In genomic region chr16:31032736-31033708, GRCh38 we compare ENCODE assay signal across 8 cellular contexts. TPM values are rescaled to one million over a fixed set of nuclear protein-coding genes. Genes with fewer than 3 reads are reported as not detected.
DNase-seq lines count a peak whose midpoint lies in the region; ATAC-seq and TF ChIP-seq lines count a peak whose summit lies in the region.

STX4 (plus strand) TSS chr16:31033558; CDS start chr16:31033806, 248 bp downstream.

- H3K4me3 ChIP-seq in CD8-positive, alpha-beta memory T cell (ENCODE audit: low read length) = peak within 1 kb of the TSS; percentile 98

- H3K9me3 ChIP-seq in CD8-positive, alpha-beta memory T cell (ENCODE audit: low read length) = no peaks in the 10 kb centered on the region

- DNase-seq in CD8-positive, alpha-beta memory T cell = peak; percentile 97 to 99 (median 98)
- peak; percentile 96 for DNase-seq in GM20000 (ENCODE audit: low spot score)
- DNase-seq in HT-29 (ENCODE audit: low spot score) = peak; percentile 92
- DNase-seq in NOMO-1 (lab: John Stamatoyannopoulos, UW; ENCODE audit: unreplicated experiment in 2 of 2) = peak; percentile 95 to 96
- DNase-seq in activated CD8-positive, alpha-beta memory T cell treated with anti-CD3 and anti-CD28 coated beads for 4 hours (ENCODE audit: low read depth in 2 of 2) = peak; percentile 96 to 97
- DNase-seq in effector memory CD8-positive, alpha-beta T cell = peak; percentile 96 to 98 (median 96)
- DNase-seq in memory B cell (ENCODE audit: low spot score in 2 of 2) = peak; percentile 94 to 95
- peak; percentile 93 for DNase-seq in stimulated activated CD8-positive, alpha-beta memory T cell treated with anti-CD3 and anti-CD28 coated beads, Interleukin-12 subunit alpha, Interleukin-12 subunit beta, amount 100 ng/mL, for 24 hours (ENCODE audit: extremely low read depth)

- peaks cover 7% of the 10 kb centered on the region for H3K36me3 ChIP-seq in CD8-positive, alpha-beta memory T cell (ENCODE audit: insufficient read depth, low read length)

- no peak for TF ChIP-seq CTCF in GM20000 (IDR thresholded peaks at IDR 0.05; ENCODE audit: extremely low read depth, missing control alignments)

- H3K4me3 Mint-ChIP-seq in CD8-positive, alpha-beta memory T cell = peak within 1 kb of the TSS; percentile 91 to 100 (median 96)
- H3K4me3 Mint-ChIP-seq in effector memory CD8-positive, alpha-beta T cell = peak within 1 kb of the TSS; percentile 99 to 100
- peak within 1 kb of the TSS; percentile 98 for H3K4me3 Mint-ChIP-seq in memory B cell

- peak within 1 kb of the TSS; percentile 94 for H3K27ac ChIP-seq in CD8-positive, alpha-beta memory T cell (ENCODE audit: low read depth, low read length)

- peaks cover 0 to 42% (median 5%) of the 10 kb centered on the region in 3 donors for H3K36me3 Mint-ChIP-seq in CD8-positive, alpha-beta memory T cell
- H3K36me3 Mint-ChIP-seq in effector memory CD8-positive, alpha-beta T cell (ENCODE audit: insufficient read depth) = peaks cover 36% of the 10 kb centered on the region
- H3K36me3 Mint-ChIP-seq in memory B cell = peaks cover 14% of the 10 kb centered on the region

- ATAC-seq in effector memory CD8-positive, alpha-beta T cell (replicated peaks) = peak; percentile 81
- ATAC-seq in memory B cell (ENCODE audit: low read depth) = peak; percentile 81

- peak within 1 kb of the TSS; percentile 91 to 99 (median 98) for H3K27ac Mint-ChIP-seq in CD8-positive, alpha-beta memory T cell
- H3K27ac Mint-ChIP-seq in effector memory CD8-positive, alpha-beta T cell = peak within 1 kb of the TSS; percentile 95 to 96
- H3K27ac Mint-ChIP-seq in memory B cell = peak within 1 kb of the TSS; percentile 96

- H3K4me1 Mint-ChIP-seq in CD8-positive, alpha-beta memory T cell = peaks cover 17 to 40% (median 27%) of the 10 kb centered on the region in 3 donors
- peaks cover 18 to 19% of the 10 kb centered on the region in 2 donors for H3K4me1 Mint-ChIP-seq in effector memory CD8-positive, alpha-beta T cell (ENCODE audit: low read depth in 2 of 2)
- peaks cover 9% of the 10 kb centered on the region for H3K4me1 Mint-ChIP-seq in memory B cell

- no peaks in the 10 kb centered on the region for H3K27me3 ChIP-seq in CD8-positive, alpha-beta memory T cell (ENCODE audit: insufficient read depth, low read length, poor library complexity, severe bottlenecking)

- peaks cover 0 to 4% (median 0%) of the 10 kb centered on the region in 5 donors for H3K9me3 Mint-ChIP-seq in CD8-positive, alpha-beta memory T cell
- no peaks in the 10 kb centered on the region for H3K9me3 Mint-ChIP-seq in effector memory CD8-positive, alpha-beta T cell
- no peaks in the 10 kb centered on the region for H3K9me3 Mint-ChIP-seq in memory B cell

- CTCF ChIA-PET in CD8-positive, alpha-beta memory T cell (lab: Charles Lee) = interaction anchor here (1.2 kb wide), 1 partner anchor 83 kb away, joined by 3 read pairs; no protein-coding TSS in a partner anchor

- peaks cover 19% of the 10 kb centered on the region for H3K4me1 ChIP-seq in CD8-positive, alpha-beta memory T cell (ENCODE audit: insufficient read depth, low read length)

- POLR2A ChIA-PET in CD8-positive, alpha-beta memory T cell (lab: Charles Lee) = interaction anchor here (0.5 to 3.6 kb wide), 5 partner anchors 13 to 109 kb away, joined by 3 to 18 read pairs (median 3); partner anchors contain the start of genes KAT8, ZNF646 and ZNF668

- H3K27me3 Mint-ChIP-seq in CD8-positive, alpha-beta memory T cell = no peaks in the 10 kb centered on the region
- H3K27me3 Mint-ChIP-seq in effector memory CD8-positive, alpha-beta T cell = no peaks in the 10 kb centered on the region
- H3K27me3 Mint-ChIP-seq in memory B cell = no peaks in the 10 kb centered on the region

RNA-seq across cellular contexts. Expression of gene STX4, which starts in this region (rescaled TPM):
- total RNA-seq in CD8-positive, alpha-beta memory T cell = 10 to 100 TPM; 53.0 to 55.0 TPM
- polyA plus RNA-seq in CD8-positive, alpha-beta memory T cell = 34.5 TPM
- total RNA-seq in HT-29 (2014; rRNA removed; shearing (Covaris generic)) = 17.1 and 17.9 TPM in 2 replicates

Comparison
In these comparisons a context has a peak if more than half of its experiments do, and no peak if none do; other contexts are left out.
1. Peak in every context shown above with its lines: DNase-seq, ATAC-seq, H3K4me3 ChIP-seq and H3K27ac ChIP-seq.